In the genomic region with DNA sequence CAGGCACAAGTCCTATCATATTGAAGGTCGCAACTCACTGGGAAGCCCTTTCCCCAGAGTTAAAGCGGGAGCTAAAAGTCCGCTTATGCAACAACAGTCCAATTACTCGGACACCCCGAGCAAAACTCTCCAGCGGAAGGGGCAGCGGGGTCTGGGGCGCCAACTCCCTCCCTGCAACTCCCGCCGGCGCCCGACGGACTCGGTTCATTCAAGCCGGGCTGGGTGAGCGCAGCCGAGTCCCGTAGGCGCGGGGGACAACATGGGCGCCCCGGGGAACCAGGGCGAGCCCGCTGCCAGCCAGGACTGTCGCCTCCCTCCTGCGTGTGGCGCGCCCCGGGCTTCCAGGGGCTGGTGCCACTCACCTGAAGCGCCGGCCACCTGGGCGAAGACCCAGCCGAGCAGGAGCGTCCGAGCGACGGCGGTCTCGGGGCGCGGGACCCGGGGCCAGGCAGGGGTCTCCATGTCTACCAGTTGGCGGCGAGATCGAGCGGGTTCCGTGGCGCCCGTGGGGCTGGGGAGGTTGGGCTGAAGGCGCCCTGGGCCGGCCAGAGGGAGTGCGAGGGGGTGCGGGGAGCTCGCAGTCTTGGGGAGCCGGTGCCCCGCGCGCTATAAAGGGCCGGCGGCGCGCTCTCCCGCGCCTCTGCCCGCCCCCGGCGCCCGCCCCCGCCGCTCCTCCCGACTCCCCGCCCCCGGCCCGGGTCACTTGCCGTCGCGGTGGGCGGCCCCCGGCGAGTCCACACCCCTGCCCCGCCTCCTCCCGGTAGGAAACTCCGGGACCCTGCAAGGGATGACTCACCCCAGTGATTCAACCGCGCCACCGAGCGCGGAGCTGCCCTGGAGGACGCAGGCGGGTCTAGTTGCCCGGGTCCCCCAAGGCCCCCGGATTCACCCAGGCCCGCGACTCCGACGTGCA, we compare ENCODE assay signal across 8 cellular contexts. TPM values are rescaled to one million over a fixed set of nuclear protein-coding genes. Genes with fewer than 3 reads are reported as not detected.
DNase-seq lines count a peak whose midpoint lies in the region; ATAC-seq and TF ChIP-seq lines count a peak whose summit lies in the region.

A gene (minus strand): TSS at position 585 of the 913 bp plus-strand sequence. CDS start 123 bp downstream, at position 462.

- in situ Hi-C loops in SK-MEL-5 (cut with HindIII; ENCODE audit: low pct_unique_long_range_greater_than_20kb, low sequenced_read_pairs) = loop anchor here (25.0 kb wide), 1 partner anchor 246 kb away; no protein-coding TSS in a partner anchor

- peaks cover 10 to 25% (median 14%) of the 10 kb centered on the region in 4 donors for H3K4me1 Mint-ChIP-seq in CD4-positive, alpha-beta memory T cell

- CTCF ChIA-PET in CD4-positive, alpha-beta memory T cell (lab: Charles Lee; ENCODE audit: partially characterized antibody) = no interaction called here

- H3K36me3 ChIP-seq in CD4-positive, alpha-beta memory T cell (ENCODE audit: insufficient read depth, low read length) = no peaks in the 10 kb centered on the region
- no peaks in the 10 kb centered on the region for H3K36me3 ChIP-seq in cardiac muscle cell
- no peaks in the 10 kb centered on the region for H3K36me3 ChIP-seq in parathyroid adenoma (ENCODE audit: control insufficient read depth, insufficient read depth, low read length)
- no peaks in the 10 kb centered on the region for H3K36me3 ChIP-seq in tibial artery

- H3K79me2 ChIP-seq in parathyroid adenoma = no peaks in the 10 kb centered on the region

- peaks cover 10% of the 10 kb centered on the region for H3K4me1 ChIP-seq in CD4-positive, alpha-beta memory T cell (ENCODE audit: insufficient read depth, low read length)
- H3K4me1 ChIP-seq in cardiac muscle cell (ENCODE audit: low read depth) (peaks cover 3% of the 10 kb centered on the region), parathyroid adenoma (peaks cover 12% of the 10 kb centered on the region), tibial artery (peaks cover 0 to 50% (median 17%) of the 10 kb centered on the region in 4 donors)

- H3K4me2 ChIP-seq in parathyroid adenoma (ENCODE audit: low read length) = peak within 1 kb of the TSS; percentile 89

- no peak within 1 kb of the TSS for H3K4me3 ChIP-seq in CD4-positive, alpha-beta memory T cell (ENCODE audit: low read length in 2 of 2)
- H3K4me3 ChIP-seq in cardiac muscle cell (peak within 1 kb of the TSS; percentile 69), parathyroid adenoma (ENCODE audit: low read depth, low read length) (peak within 1 kb of the TSS; percentile 80), tibial artery (peak within 1 kb of the TSS; percentile 68 to 76)

- H3K9me3 ChIP-seq in CD4-positive, alpha-beta memory T cell (ENCODE audit: control insufficient read depth in 1 of 2, low read length in 2 of 2) = no peaks in the 10 kb centered on the region
- H3K9me3 ChIP-seq in cardiac muscle cell (ENCODE audit: low read depth) (no peaks in the 10 kb centered on the region), parathyroid adenoma (ENCODE audit: control insufficient read depth, low read length) (no peaks in the 10 kb centered on the region), tibial artery (no peaks in the 10 kb centered on the region)

- H3K27ac ChIP-seq in CD4-positive, alpha-beta memory T cell (ENCODE audit: low read depth, low read length) = no peak within 1 kb of the TSS
- H3K27ac ChIP-seq in cardiac muscle cell = no peak within 1 kb of the TSS
- peak within 1 kb of the TSS; percentile 98 for H3K27ac ChIP-seq in parathyroid adenoma
- peak within 1 kb of the TSS; percentile 81 to 82 for H3K27ac ChIP-seq in tibial artery

- H3K9ac ChIP-seq in parathyroid adenoma = peak within 1 kb of the TSS; percentile 89

- no peaks in the 10 kb centered on the region for H3K9me3 Mint-ChIP-seq in CD4-positive, alpha-beta memory T cell

- peak; percentile 3 to 65 (median 7) for DNase-seq in CD4-positive, alpha-beta memory T cell
- DNase-seq in HT-29 (ENCODE audit: low spot score) (peak; percentile 62), SK-MEL-5 (ENCODE audit: low read depth, low spot score) (peak; percentile 71), cardiac muscle cell (ENCODE audit: low read depth in 1 of 2, low spot score in 1 of 2) (peak; percentile 85 to 88), tibial artery (peak; percentile 92 to 94)
- DNase-seq in activated naive CD8-positive, alpha-beta T cell treated with anti-CD3 and anti-CD28 coated beads, Interleukin-2, amount 50 U/mL, for 16 hours (ENCODE audit: low read depth, low spot score) = peak; percentile 49

- peak within 1 kb of the TSS; percentile 76 for H2AFZ ChIP-seq in parathyroid adenoma

- peaks cover 48 to 50% of the 10 kb centered on the region in 2 donors for H3K27me3 Mint-ChIP-seq in CD4-positive, alpha-beta memory T cell

- POLR2A ChIA-PET in CD4-positive, alpha-beta memory T cell (lab: Charles Lee; ENCODE audit: partially characterized antibody) = no interaction called here

- peak; percentile 22 for TF ChIP-seq CTCF in cardiac muscle cell (IDR thresholded peaks at IDR 0.05; ENCODE audit: low read depth, low read length)
- no peak for TF ChIP-seq CTCF in parathyroid adenoma (IDR thresholded peaks at IDR 0.05)
- no peak for TF ChIP-seq CTCF in tibial artery (IDR thresholded peaks at IDR 0.05)

- peak within 1 kb of the TSS; percentile 66 to 83 (median 76) for H3K4me3 Mint-ChIP-seq in CD4-positive, alpha-beta memory T cell

- no peak within 1 kb of the TSS for H3K27ac Mint-ChIP-seq in CD4-positive, alpha-beta memory T cell

- H3K36me3 Mint-ChIP-seq in CD4-positive, alpha-beta memory T cell = no peaks in the 10 kb centered on the region

- H3K27me3 ChIP-seq in CD4-positive, alpha-beta memory T cell (ENCODE audit: insufficient read depth, low read length) = peaks cover 11% of the 10 kb centered on the region
- peaks cover 31% of the 10 kb centered on the region for H3K27me3 ChIP-seq in cardiac muscle cell
- no peaks in the 10 kb centered on the region for H3K27me3 ChIP-seq in parathyroid adenoma (ENCODE audit: control insufficient read depth, insufficient read depth, low read length)
- H3K27me3 ChIP-seq in tibial artery = no peaks in the 10 kb centered on the region

- ATAC-seq in GM19463 (IDR thresholded peaks at IDR 0.05; ENCODE audit: unreplicated experiment) = peak; percentile 93

- intact Hi-C loops in CD4-positive, alpha-beta memory T cell (cut with micrococcal nuclease) = no loop called here
- intact Hi-C loops in tibial artery (cut with DNase I; ENCODE audit: low total_unique reads) = loop anchor here (5.0 to 10.0 kb wide), 2 partner anchors 93 to 251 kb away; no protein-coding TSS in a partner anchor

RNA-seq across cellular contexts. Expression of the gene that starts here (rescaled TPM):
- under 1 TPM; 0.22 to 0.44 TPM for total RNA-seq in CD4-positive, alpha-beta memory T cell
- not detected for polyA plus RNA-seq in CD4-positive, alpha-beta memory T cell
- total RNA-seq in HT-29 (2014; rRNA removed; shearing (Covaris generic)) = 5.5 TPM in 2 replicates
- 3.0 and 5.1 TPM in 2 replicates for total RNA-seq in SK-MEL-5 (2014; rRNA removed; shearing (Covaris generic))
- 5.1 and 5.4 TPM in 2 replicates for polyA plus RNA-seq in SK-MEL-5 (2015; cell fraction: cytosol; rRNA removed)
- polyA plus RNA-seq in SK-MEL-5 (2015; cell fraction: nucleus; rRNA removed) = 4.0 and 6.2 TPM in 2 replicates
- 1.6 and 3.1 TPM in 2 replicates for total RNA-seq in cardiac muscle cell
- 0.81 and 1.6 TPM in 2 replicates for polyA plus RNA-seq in cardiac muscle cell

Comparison
In these comparisons a context has a peak if more than half of its experiments do, and no peak if none do; other contexts are left out.
1. Peak in DNase-seq in CD4-positive, alpha-beta memory T cell; RNA of the gene not detected or under 1 TPM.
2. DNase-seq: peak in every context shown above with its lines; median percentile 93 in tibial artery; 86 in cardiac muscle cell; 71 in SK-MEL-5; 62 in HT-29; 49 in activated naive CD8-positive, alpha-beta T cell treated with anti-CD3 and anti-CD28 coated beads, Interleukin-2, amount 50 U/mL, for 16 hours; 7 in CD4-positive, alpha-beta memory T cell.
3. H3K27ac ChIP-seq: peak in parathyroid adenoma (single experiment) and tibial artery (2 of 2); none in CD4-positive, alpha-beta memory T cell (single experiment) and cardiac muscle cell (single experiment).
4. H3K4me3 ChIP-seq: peak in cardiac muscle cell (single experiment), parathyroid adenoma (single experiment) and tibial artery (2 of 2); none in CD4-positive, alpha-beta memory T cell (0 of 2).